ENCODE assay signal across 15 cellular contexts in genomic region chr21:44653656-44654575, GRCh38. TPM values are rescaled to one million over a fixed set of nuclear protein-coding genes. Genes with fewer than 3 reads are reported as not detected.
DNase-seq lines count a peak whose midpoint lies in the region; ATAC-seq and TF ChIP-seq lines count a peak whose summit lies in the region.
"Had no signal": no experiment of that assay in that cellular context is flagged by ENCODE, and none has a peak within 500 bp of the region (broad histone marks: within the 10 kb centered on the region; RNA-seq: fewer than 3 reads in every experiment).

No MANE protein-coding gene starts in this region.

- H3K36me3 ChIP-seq in CD4-positive, CD25-positive, alpha-beta regulatory T cell (ENCODE audit: control insufficient read depth, insufficient read depth, low read length): no peaks in the 10 kb centered on the region
- H3K36me3 ChIP-seq in hepatocyte (replicated peaks; ENCODE audit: insufficient read depth, low read depth): no peaks in the 10 kb centered on the region
- H3K36me3 ChIP-seq in transverse colon: no peaks in the 10 kb centered on the region
- H3K36me3 ChIP-seq: esophagus squamous epithelium had no signal

- H4K20me1 ChIP-seq in hepatocyte (ENCODE audit: insufficient read depth, poor library complexity, severe bottlenecking): no peaks in the 10 kb centered on the region

- TF ChIP-seq EP300 in transverse colon (IDR thresholded peaks at IDR 0.05; ENCODE audit: low read depth): no peak

- no peaks in the 10 kb centered on the region for H3K27me3 ChIP-seq in CD4-positive, CD25-positive, alpha-beta regulatory T cell (ENCODE audit: control insufficient read depth, insufficient read depth, low read length)
- H3K27me3 ChIP-seq in hepatocyte: no peaks in the 10 kb centered on the region
- H3K27me3 ChIP-seq in transverse colon: peaks cover 13% of the 10 kb centered on the region

- POLR2A ChIA-PET in activated CD4-positive, alpha-beta memory T cell treated with anti-CD3 and anti-CD28 coated beads, Interleukin-2, amount 10 ng/mL, durations not matched to agents 7 days and 5 days (lab: Charles Lee): interaction anchor here (1.2 to 2.2 kb wide), 2 partner anchors 34 to 35 kb away, joined by 4 to 9 read pairs; no protein-coding TSS in a partner anchor

- no peaks in the 10 kb centered on the region for H3K79me2 ChIP-seq in hepatocyte

- H3K9me3 Mint-ChIP-seq in CD4-positive, CD25-positive, alpha-beta regulatory T cell: peaks cover 0 to 26% (median 5%) of the 10 kb centered on the region in 7 donors
- peaks cover 28% of the 10 kb centered on the region for H3K9me3 Mint-ChIP-seq in activated CD4-positive, alpha-beta memory T cell treated with anti-CD3 and anti-CD28 coated beads, Interleukin-2, amount 10 ng/mL, durations not matched to agents 7 days and 5 days

- TF ChIP-seq CTCF in hepatocyte (IDR thresholded peaks at IDR 0.05; ENCODE audit: poor library complexity) (no peak), transverse colon (IDR thresholded peaks at IDR 0.05) (no peak)

- DNase-seq in CD4-positive, CD25-positive, alpha-beta regulatory T cell: peak in 2 of 3 donors; percentile 18 to 19
- peak; percentile 23 for DNase-seq in NCI-H146 treated with DMSO at 0.1 percent for 48 hours (lab: John Stamatoyannopoulos, UW; ENCODE audit: unreplicated experiment)
- DNase-seq in activated CD4-positive, alpha-beta memory T cell treated with anti-CD3 and anti-CD28 coated beads, Interleukin-2, amount 10 ng/mL, durations not matched to agents 7 days and 5 days: peak; percentile 49
- peak; percentile 56 for DNase-seq in effector CD4-positive, alpha-beta T cell
- no peak for DNase-seq in NCI-H510A treated with DMSO at 0.1 percent for 48 hours (lab: John Stamatoyannopoulos, UW)
- DNase-seq in hepatocyte (ENCODE audit: low spot score): no peak
- no peak for DNase-seq in transverse colon
- DNase-seq: esophagus squamous epithelium, NCI-H226 had no signal

- H3K27me3 Mint-ChIP-seq in CD4-positive, CD25-positive, alpha-beta regulatory T cell: peaks cover 8% of the 10 kb centered on the region
- H3K27me3 Mint-ChIP-seq in activated CD4-positive, alpha-beta memory T cell treated with anti-CD3 and anti-CD28 coated beads, Interleukin-2, amount 10 ng/mL, durations not matched to agents 7 days and 5 days: no peaks in the 10 kb centered on the region

- H3K36me3 Mint-ChIP-seq in CD4-positive, CD25-positive, alpha-beta regulatory T cell: peaks cover 8% of the 10 kb centered on the region
- peaks cover 45% of the 10 kb centered on the region for H3K36me3 Mint-ChIP-seq in activated CD4-positive, alpha-beta memory T cell treated with anti-CD3 and anti-CD28 coated beads, Interleukin-2, amount 10 ng/mL, durations not matched to agents 7 days and 5 days (ENCODE audit: low read depth)
- H3K36me3 Mint-ChIP-seq: brain, CD14-positive monocyte had no signal

- H3K4me2 ChIP-seq in hepatocyte: no peak overlapping the region

- in situ Hi-C loops in transverse colon (cut with MboI; ENCODE audit: low pct_ligation_motif_present in 1 of 4, low pct_unique_long_range_greater_than_20kb in 1 of 4, low sequenced_read_pairs in 3 of 4): no loop called here

- H2AFZ ChIP-seq in hepatocyte: no peak overlapping the region

- 92% methylated on average over 17 of the region's 17 CpGs for WGBS in hepatocyte (ENCODE audit: low lambda C conversion rate, missing lambda C conversion rate)
- 74 to 83% methylated on average over 1 to 17 of the region's 17 CpGs for WGBS in transverse colon (ENCODE audit: low coverage in 1 of 2), 2 donors

- H3K9me2 ChIP-seq in hepatocyte (replicated peaks; ENCODE audit: insufficient read depth): no peaks in the 10 kb centered on the region

- H3K27ac ChIP-seq in CD4-positive, CD25-positive, alpha-beta regulatory T cell (ENCODE audit: insufficient read depth, low read length, poor library complexity, severe bottlenecking): no peak overlapping the region
- H3K27ac ChIP-seq in hepatocyte (no peak overlapping the region), transverse colon (no peak overlapping the region)

- peaks cover 11 to 40% (median 19%) of the 10 kb centered on the region in 4 donors for H3K4me1 Mint-ChIP-seq in CD4-positive, CD25-positive, alpha-beta regulatory T cell
- H3K4me1 Mint-ChIP-seq in activated CD4-positive, alpha-beta memory T cell treated with anti-CD3 and anti-CD28 coated beads, Interleukin-2, amount 10 ng/mL, durations not matched to agents 7 days and 5 days: peaks cover 51% of the 10 kb centered on the region
- H3K4me1 Mint-ChIP-seq: brain, CD14-positive monocyte had no signal

- CTCF ChIA-PET in activated CD4-positive, alpha-beta memory T cell treated with anti-CD3 and anti-CD28 coated beads, Interleukin-2, amount 10 ng/mL, durations not matched to agents 7 days and 5 days (lab: Charles Lee): interaction anchor here (0.7 to 1.0 kb wide), 3 partner anchors 9 to 88 kb away, joined by 3 to 4 read pairs (median 4); no protein-coding TSS in a partner anchor

- peak overlapping the region in 2 of 4 donors; percentile 15 to 38 for H3K4me3 Mint-ChIP-seq in CD4-positive, CD25-positive, alpha-beta regulatory T cell
- H3K4me3 Mint-ChIP-seq in activated CD4-positive, alpha-beta memory T cell treated with anti-CD3 and anti-CD28 coated beads, Interleukin-2, amount 10 ng/mL, durations not matched to agents 7 days and 5 days: no peak overlapping the region
- H3K4me3 Mint-ChIP-seq: brain, CD14-positive monocyte, WTC11 had no signal

- ATAC-seq in CD4-positive, CD25-positive, alpha-beta regulatory T cell (ENCODE audit: low read depth in 2 of 2): peak in 1 of 2 donors; percentile 25
- no peak for ATAC-seq in HG02870 (IDR thresholded peaks at IDR 0.05; ENCODE audit: unreplicated experiment)

- no peak overlapping the region for H3K4me3 ChIP-seq in CD4-positive, CD25-positive, alpha-beta regulatory T cell (ENCODE audit: low read depth, low read length)
- no peak overlapping the region for H3K4me3 ChIP-seq in hepatocyte
- H3K4me3 ChIP-seq in transverse colon: no peak overlapping the region
- H3K4me3 ChIP-seq: esophagus squamous epithelium had no signal

- no peak for TF ChIP-seq POLR2A in transverse colon (IDR thresholded peaks at IDR 0.05)

- H3K9me3 ChIP-seq in CD4-positive, CD25-positive, alpha-beta regulatory T cell (ENCODE audit: control insufficient read depth in 2 of 2, low read length in 2 of 2): peaks cover 5 to 19% of the 10 kb centered on the region in 2 experiments
- no peaks in the 10 kb centered on the region for H3K9me3 ChIP-seq in hepatocyte (ENCODE audit: low read depth)
- H3K9me3 ChIP-seq in transverse colon: no peaks in the 10 kb centered on the region

- H3K4me1 ChIP-seq in CD4-positive, CD25-positive, alpha-beta regulatory T cell (ENCODE audit: control insufficient read depth, insufficient read depth, low read length, poor library complexity, severe bottlenecking): peaks cover 21% of the 10 kb centered on the region
- H3K4me1 ChIP-seq in hepatocyte (ENCODE audit: insufficient read depth) (no peaks in the 10 kb centered on the region), transverse colon (no peaks in the 10 kb centered on the region)
- H3K4me1 ChIP-seq: esophagus squamous epithelium had no signal

- peak overlapping the region; percentile 59 to 80 (median 72) for H3K27ac Mint-ChIP-seq in CD4-positive, CD25-positive, alpha-beta regulatory T cell
- peak overlapping the region; percentile 63 for H3K27ac Mint-ChIP-seq in activated CD4-positive, alpha-beta memory T cell treated with anti-CD3 and anti-CD28 coated beads, Interleukin-2, amount 10 ng/mL, durations not matched to agents 7 days and 5 days
- H3K27ac Mint-ChIP-seq: brain, WTC11 had no signal

- intact Hi-C loops in transverse colon (cut with DNase I; ENCODE audit: low total_unique reads): no loop called here

RNA-seq across cellular contexts. Expression of gene KRTAP12-4, which starts 0.5 kb away (rescaled TPM):
- total RNA-seq in CD4-positive, CD25-positive, alpha-beta regulatory T cell: not detected
- not detected for polyA plus RNA-seq in CD4-positive, CD25-positive, alpha-beta regulatory T cell
- total RNA-seq in activated CD4-positive, alpha-beta memory T cell treated with anti-CD3 and anti-CD28 coated beads, Interleukin-2, amount 10 ng/mL, durations not matched to agents 7 days and 5 days: not detected
- total RNA-seq in hepatocyte: not detected in 2 replicates
- not detected in 2 replicates for polyA plus RNA-seq in hepatocyte
- total RNA-seq in transverse colon: not detected
- total RNA-seq: esophagus squamous epithelium, mesenteric fat pad, renal cortical epithelial cell, WTC11 had no signal
- polyA plus RNA-seq: CD14-positive monocyte had no signal

RNA-seq across cellular contexts. Expression of gene KRTAP12-3, which starts 3.8 kb away (rescaled TPM):
- total RNA-seq in CD4-positive, CD25-positive, alpha-beta regulatory T cell: not detected
- not detected for polyA plus RNA-seq in CD4-positive, CD25-positive, alpha-beta regulatory T cell
- total RNA-seq in activated CD4-positive, alpha-beta memory T cell treated with anti-CD3 and anti-CD28 coated beads, Interleukin-2, amount 10 ng/mL, durations not matched to agents 7 days and 5 days: not detected
- total RNA-seq in hepatocyte (not detected in 2 replicates), transverse colon (not detected)
- not detected in 2 replicates for polyA plus RNA-seq in hepatocyte
- total RNA-seq: esophagus squamous epithelium, mesenteric fat pad, renal cortical epithelial cell, WTC11 had no signal
- polyA plus RNA-seq: CD14-positive monocyte had no signal

RNA-seq across cellular contexts. Expression of gene KRTAP10-11, which starts 7.7 kb away (rescaled TPM):
- not detected for total RNA-seq in CD4-positive, CD25-positive, alpha-beta regulatory T cell
- not detected for polyA plus RNA-seq in CD4-positive, CD25-positive, alpha-beta regulatory T cell
- total RNA-seq in activated CD4-positive, alpha-beta memory T cell treated with anti-CD3 and anti-CD28 coated beads, Interleukin-2, amount 10 ng/mL, durations not matched to agents 7 days and 5 days: not detected
- total RNA-seq in hepatocyte: not detected in 2 replicates
- not detected in 2 replicates for polyA plus RNA-seq in hepatocyte
- not detected for total RNA-seq in transverse colon
- total RNA-seq: esophagus squamous epithelium, mesenteric fat pad, renal cortical epithelial cell, WTC11 had no signal
- polyA plus RNA-seq: CD14-positive monocyte had no signal

RNA-seq across cellular contexts. Expression of gene KRTAP12-2, which starts 12.8 kb away (rescaled TPM):
- total RNA-seq in CD4-positive, CD25-positive, alpha-beta regulatory T cell: not detected
- not detected for polyA plus RNA-seq in CD4-positive, CD25-positive, alpha-beta regulatory T cell
- total RNA-seq in activated CD4-positive, alpha-beta memory T cell treated with anti-CD3 and anti-CD28 coated beads, Interleukin-2, amount 10 ng/mL, durations not matched to agents 7 days and 5 days: not detected
- total RNA-seq in hepatocyte (not detected in 2 replicates), transverse colon (not detected)
- polyA plus RNA-seq in hepatocyte: not detected in 2 replicates
- total RNA-seq: esophagus squamous epithelium, mesenteric fat pad, renal cortical epithelial cell, WTC11 had no signal
- polyA plus RNA-seq: CD14-positive monocyte had no signal

RNA-seq across cellular contexts. Expression of gene KRTAP10-10, which starts 16.8 kb away (rescaled TPM):
- total RNA-seq in CD4-positive, CD25-positive, alpha-beta regulatory T cell: not detected
- polyA plus RNA-seq in CD4-positive, CD25-positive, alpha-beta regulatory T cell: not detected
- total RNA-seq in activated CD4-positive, alpha-beta memory T cell treated with anti-CD3 and anti-CD28 coated beads, Interleukin-2, amount 10 ng/mL, durations not matched to agents 7 days and 5 days: not detected
- total RNA-seq in hepatocyte: not detected in 2 replicates
- not detected in 2 replicates for polyA plus RNA-seq in hepatocyte
- not detected for total RNA-seq in transverse colon
- total RNA-seq: esophagus squamous epithelium, mesenteric fat pad, renal cortical epithelial cell, WTC11 had no signal
- polyA plus RNA-seq: CD14-positive monocyte had no signal

Comparison
In these comparisons a context has a peak if more than half of its experiments do, and no peak if none do; other contexts are left out.
1. DNase-seq: peak in CD4-positive, CD25-positive, alpha-beta regulatory T cell (2 of 3), NCI-H146 treated with DMSO at 0.1 percent for 48 hours (single experiment), activated CD4-positive, alpha-beta memory T cell treated with anti-CD3 and anti-CD28 coated beads, Interleukin-2, amount 10 ng/mL, durations not matched to agents 7 days and 5 days (single experiment) and effector CD4-positive, alpha-beta T cell (single experiment); none in NCI-H510A treated with DMSO at 0.1 percent for 48 hours (single experiment), hepatocyte (single experiment) and transverse colon (single experiment).